ENCODE assay signal across 8 cellular contexts in genomic region chr1:91885716-91886506, GRCh38. TPM values are rescaled to one million over a fixed set of nuclear protein-coding genes. Genes with fewer than 3 reads are reported as not detected.
DNase-seq lines count a peak whose midpoint lies in the region; FAIRE-seq and TF ChIP-seq lines count a peak whose summit lies in the region.

Gene TGFBR3 (minus strand): TSS chr1:91886151. CDS start chr1:91861531, 24,620 bp downstream.

- H3K27ac ChIP-seq in astrocyte (ENCODE audit: low read depth, low read length) (peak within 1 kb of the TSS; percentile 56), hepatocyte (peak within 1 kb of the TSS; percentile 79), vagina (peak within 1 kb of the TSS; percentile 97)

- peaks cover 41% of the 10 kb centered on the region for H3K4me1 Mint-ChIP-seq in T-helper 2 cell treated with Interferon-gamma antibody and Interleukin-4, amounts not matched to agents 5 μg/mL and 100 μg/mL, for 36 hours (ENCODE audit: low read depth)
- H3K4me1 Mint-ChIP-seq in astrocyte (ENCODE audit: low read depth, unreplicated experiment) = peaks cover 4% of the 10 kb centered on the region

- H3K36me3 ChIP-seq in GM06990 (ENCODE audit: control insufficient read depth, insufficient read depth, low read length) (no peaks in the 10 kb centered on the region), astrocyte (ENCODE audit: insufficient read depth, low read length) (no peaks in the 10 kb centered on the region), hepatocyte (replicated peaks; ENCODE audit: insufficient read depth, low read depth) (no peaks in the 10 kb centered on the region), vagina (no peaks in the 10 kb centered on the region)

- peaks cover 8% of the 10 kb centered on the region for H3K4me1 ChIP-seq in astrocyte (ENCODE audit: insufficient read depth, low read length)
- H3K4me1 ChIP-seq in hepatocyte (ENCODE audit: insufficient read depth) = no peaks in the 10 kb centered on the region
- peaks cover 42% of the 10 kb centered on the region for H3K4me1 ChIP-seq in vagina

- no peaks in the 10 kb centered on the region for H3K9me3 Mint-ChIP-seq in T-helper 2 cell treated with Interferon-gamma antibody and Interleukin-4, amounts not matched to agents 5 μg/mL and 100 μg/mL, for 36 hours
- peaks cover 1% of the 10 kb centered on the region for H3K9me3 Mint-ChIP-seq in astrocyte (ENCODE audit: unreplicated experiment)

- H3K79me2 ChIP-seq in astrocyte (ENCODE audit: insufficient read depth, low read length) = no peaks in the 10 kb centered on the region
- H3K79me2 ChIP-seq in hepatocyte = peaks cover 40% of the 10 kb centered on the region

- H3K9ac ChIP-seq in astrocyte (ENCODE audit: low read length) = peak within 1 kb of the TSS; percentile 78

- H3K9me2 ChIP-seq in hepatocyte (replicated peaks; ENCODE audit: insufficient read depth) = no peaks in the 10 kb centered on the region

- peaks cover 2% of the 10 kb centered on the region for H3K36me3 Mint-ChIP-seq in T-helper 2 cell treated with Interferon-gamma antibody and Interleukin-4, amounts not matched to agents 5 μg/mL and 100 μg/mL, for 36 hours (ENCODE audit: low read depth)
- peaks cover 2% of the 10 kb centered on the region for H3K36me3 Mint-ChIP-seq in astrocyte (ENCODE audit: low read depth, unreplicated experiment)

- POLR2A ChIA-PET in HEK293T (lab: Yijun Ruan, JAX) = interaction anchor here (0.8 to 2.4 kb wide), 5 partner anchors 10 to 481 kb away, joined by 3 to 7 read pairs (median 4); partner anchors contain the start of genes CDC7 and HFM1

- peak in 1 of 2 donors; percentile 85 for TF ChIP-seq POLR2A in vagina (IDR thresholded peaks at IDR 0.05)

- peak within 1 kb of the TSS; percentile 90 for H2AFZ ChIP-seq in astrocyte (ENCODE audit: low read depth, low read length)
- H2AFZ ChIP-seq in hepatocyte = peak within 1 kb of the TSS; percentile 68

- H3K4me3 ChIP-seq in GM06990 (replicated peaks; ENCODE audit: low read depth, low read length) = peak within 1 kb of the TSS; percentile 84
- peak within 1 kb of the TSS; percentile 67 for H3K4me3 ChIP-seq in astrocyte (ENCODE audit: insufficient read depth, low read depth, low read length)
- H3K4me3 ChIP-seq in hepatocyte = peak within 1 kb of the TSS; percentile 74
- H3K4me3 ChIP-seq in vagina = peak within 1 kb of the TSS; percentile 84 to 99

- H4K20me1 ChIP-seq in astrocyte (ENCODE audit: insufficient read depth, low read length) = no peaks in the 10 kb centered on the region
- peaks cover 5% of the 10 kb centered on the region for H4K20me1 ChIP-seq in hepatocyte (ENCODE audit: insufficient read depth, poor library complexity, severe bottlenecking)

- CTCF ChIA-PET in HEK293T (lab: Yijun Ruan, JAX) = interaction anchor here (1.0 to 1.5 kb wide), 4 partner anchors 11 to 249 kb away, joined by 3 to 5 read pairs (median 4); no protein-coding TSS in a partner anchor

- H3K27ac Mint-ChIP-seq in T-helper 2 cell treated with Interferon-gamma antibody and Interleukin-4, amounts not matched to agents 5 μg/mL and 100 μg/mL, for 36 hours = peak within 1 kb of the TSS; percentile 76
- peak within 1 kb of the TSS; percentile 59 for H3K27ac Mint-ChIP-seq in astrocyte (ENCODE audit: unreplicated experiment)

- no peaks in the 10 kb centered on the region for H3K27me3 ChIP-seq in GM06990 (replicated peaks; ENCODE audit: control insufficient read depth, insufficient read depth, low read length)
- peaks cover 4% of the 10 kb centered on the region for H3K27me3 ChIP-seq in astrocyte (ENCODE audit: insufficient read depth, low read length)
- no peaks in the 10 kb centered on the region for H3K27me3 ChIP-seq in hepatocyte
- no peaks in the 10 kb centered on the region for H3K27me3 ChIP-seq in vagina

- no peaks in the 10 kb centered on the region for H3K9me3 ChIP-seq in astrocyte (ENCODE audit: insufficient read depth, low read depth, low read length)
- no peaks in the 10 kb centered on the region for H3K9me3 ChIP-seq in hepatocyte (ENCODE audit: low read depth)
- no peaks in the 10 kb centered on the region for H3K9me3 ChIP-seq in vagina

- DNase-seq in GM06990 (ENCODE audit: extremely low read depth, insufficient read length) = peak; percentile 89
- peak; percentile 82 for DNase-seq in HEK293T (ENCODE audit: extremely low spot score)
- peak; percentile 74 for DNase-seq in NCI-H1092 (lab: John Stamatoyannopoulos, UW)
- DNase-seq in T-helper 2 cell treated with Interferon-gamma antibody and Interleukin-4, amounts not matched to agents 5 μg/mL and 100 μg/mL, for 36 hours (ENCODE audit: low spot score) = peak; percentile 75
- DNase-seq in astrocyte (ENCODE audit: low read depth) = peak; percentile 82
- DNase-seq in hepatocyte (ENCODE audit: low spot score) = peak; percentile 93
- DNase-seq in renal cortical epithelial cell (ENCODE audit: low read depth) = peak; percentile 52
- peak in 1 of 2 donors; percentile 93 for DNase-seq in vagina (ENCODE audit: extremely low spot score in 2 of 2)

- H3K4me2 ChIP-seq in astrocyte (ENCODE audit: low read length) (peak within 1 kb of the TSS; percentile 92), hepatocyte (peak within 1 kb of the TSS; percentile 89)

- H3K27me3 Mint-ChIP-seq in T-helper 2 cell treated with Interferon-gamma antibody and Interleukin-4, amounts not matched to agents 5 μg/mL and 100 μg/mL, for 36 hours (ENCODE audit: low read depth) = peaks cover 21% of the 10 kb centered on the region
- H3K27me3 Mint-ChIP-seq in astrocyte (ENCODE audit: low read depth, unreplicated experiment) = peaks cover 22% of the 10 kb centered on the region

- peak; percentile 35 for TF ChIP-seq CTCF in GM06990 (IDR thresholded peaks at IDR 0.05; ENCODE audit: insufficient read depth, low read length, poor library complexity, severe bottlenecking)
- TF ChIP-seq CTCF in astrocyte (IDR thresholded peaks at IDR 0.05; ENCODE audit: insufficient read depth, low read depth, low read length) = no peak
- TF ChIP-seq CTCF in hepatocyte (IDR thresholded peaks at IDR 0.05; ENCODE audit: poor library complexity) = peak; percentile 55
- peak in 2 of 3 experiments; percentile 15 to 29 for TF ChIP-seq CTCF in vagina (IDR thresholded peaks at IDR 0.05)

- peak within 1 kb of the TSS; percentile 94 for H3K4me3 Mint-ChIP-seq in T-helper 2 cell treated with Interferon-gamma antibody and Interleukin-4, amounts not matched to agents 5 μg/mL and 100 μg/mL, for 36 hours
- H3K4me3 Mint-ChIP-seq in astrocyte (ENCODE audit: unreplicated experiment) = peak within 1 kb of the TSS; percentile 90

- no peak for FAIRE-seq in astrocyte (lab: Jason Lieb, UNC)

- intact Hi-C loops in vagina (cut with DNase I) = loop anchor here (2.0 to 10.0 kb wide), 3 partner anchors 34 to 197 kb away; no protein-coding TSS in a partner anchor

- 1% methylated on average over 31 of the region's 92 CpGs for WGBS in hepatocyte (ENCODE audit: low lambda C conversion rate, missing lambda C conversion rate)

TF ChIP-seq in HEK293T, 16 proteins besides CTCF, POLR2A, EP300 and RAD21:
- TF ChIP-seq ZNF384 (IDR thresholded peaks at IDR 0.05) (no peak), TARDBP (IDR thresholded peaks at IDR 0.05) (0 out of 2 replicates have a peak, but pooled peaks have one; percentile 5), L3MBTL2 (conservative IDR thresholded peaks at IDR 0.05) (peak; percentile 88), PKNOX1 (IDR thresholded peaks at IDR 0.05) (peak; percentile 94), FOXK2 (IDR thresholded peaks at IDR 0.05) (no peak), FOXM1 (IDR thresholded peaks at IDR 0.05; ENCODE audit: borderline replicate concordance) (peak; percentile 54; the same call in 1 of the 2 replicates)
TF ChIP-seq in HEK293T: peak in this region for 4.

RNA-seq across cellular contexts. Expression of gene TGFBR3, which starts in this region (rescaled TPM):
- total RNA-seq in astrocyte (1.0 and 2.5 TPM in 2 replicates), hepatocyte (66.8 and 68.3 TPM in 2 replicates), renal cortical epithelial cell (4.0 and 11.0 TPM in 2 replicates), vagina (221 TPM)
- polyA plus RNA-seq in hepatocyte = 46.8 and 48.9 TPM in 2 replicates
